19 cellular contexts compared by ENCODE assay signal in genomic region chr12:1310684-1311083, GRCh38.
"Had no signal": no experiment of that assay in that cellular context is flagged by ENCODE, and none has a peak within 500 bp of the region (broad histone marks: within the 10 kb centered on the region; RNA-seq: fewer than 3 reads in every experiment).

No MANE protein-coding gene starts in this region.

- H3K36me3 ChIP-seq: vagina had no signal

- H3K27ac Mint-ChIP-seq: activated naive CD8-positive, alpha-beta T cell treated with anti-CD3 and anti-CD28 coated beads for 36 hours; activated T-helper 1 cell treated with anti-CD3 and anti-CD28 coated beads, Interleukin-12 subunit alpha, Interleukin-12 subunit beta, Interleukin-2, Interleukin-4 antibody, amounts not matched to agents 30 ng/mL and 10 ng/mL and 1 ng/mL, durations not matched to agents 14 hours and 24 hours and 36 hours; brain; memory B cell; stimulated activated naive CD8-positive, alpha-beta T cell treated with anti-CD3 and anti-CD28 coated beads, Interleukin-15, amount 100 ng/mL, for 72 hours had no signal

- H3K9me3 ChIP-seq: vagina had no signal

- H3K4me1 Mint-ChIP-seq: activated naive CD8-positive, alpha-beta T cell treated with anti-CD3 and anti-CD28 coated beads for 36 hours; stimulated activated naive CD8-positive, alpha-beta T cell treated with anti-CD3 and anti-CD28 coated beads, Interleukin-15, amount 100 ng/mL, for 72 hours had no signal

- H3K27me3 ChIP-seq: vagina had no signal

- H3K4me3 Mint-ChIP-seq: activated naive CD8-positive, alpha-beta T cell treated with anti-CD3 and anti-CD28 coated beads for 36 hours; activated T-helper 1 cell treated with anti-CD3 and anti-CD28 coated beads, Interleukin-12 subunit alpha, Interleukin-12 subunit beta, Interleukin-2, Interleukin-4 antibody, amounts not matched to agents 30 ng/mL and 10 ng/mL and 1 ng/mL, durations not matched to agents 14 hours and 24 hours and 36 hours; brain; memory B cell; naive thymus-derived CD8-positive, alpha-beta T cell; stimulated activated naive CD8-positive, alpha-beta T cell treated with anti-CD3 and anti-CD28 coated beads, Interleukin-15, amount 100 ng/mL, for 72 hours had no signal

- ATAC-seq: activated CD4-positive, CD25-positive, alpha-beta regulatory T cell treated with anti-CD3 and anti-CD28 coated beads, Interleukin-2, amount 50 U/mL, for 24 hours; naive thymus-derived CD8-positive, alpha-beta T cell; stimulated activated naive CD8-positive, alpha-beta T cell treated with anti-CD3 and anti-CD28 coated beads, Interleukin-15, amount 100 ng/mL, for 72 hours had no signal

- H3K27me3 Mint-ChIP-seq: activated naive CD8-positive, alpha-beta T cell treated with anti-CD3 and anti-CD28 coated beads for 36 hours; brain; memory B cell; naive thymus-derived CD8-positive, alpha-beta T cell; stimulated activated naive CD8-positive, alpha-beta T cell treated with anti-CD3 and anti-CD28 coated beads, Interleukin-15, amount 100 ng/mL, for 72 hours had no signal

- FAIRE-seq: frontal cortex had no signal

- H3K27ac ChIP-seq: skin epidermis, vagina had no signal

- DNase-seq: activated CD4-positive, alpha-beta T cell treated with anti-CD3 and anti-CD28 coated beads, Interleukin-2, amount 50 U/mL, for 1 hour; activated CD8-positive, alpha-beta memory T cell treated with anti-CD3 and anti-CD28 coated beads, Interleukin-2, amount 50 U/mL, for 48 hours; activated naive CD8-positive, alpha-beta T cell treated with anti-CD3 and anti-CD28 coated beads for 36 hours; amygdala; cerebellar nuclear complex; effector CD4-positive, alpha-beta T cell; naive thymus-derived CD8-positive, alpha-beta T cell; nucleus accumbens; stimulated activated CD4-positive, alpha-beta T cell treated with anti-CD3 and anti-CD28 coated beads, Interleukin-15, amount 100 ng/mL, for 24 hours; stimulated activated CD4-positive, alpha-beta T cell treated with anti-CD3 and anti-CD28 coated beads, Interleukin-2, amount 100 ng/mL, for 48 hours; stimulated activated naive CD8-positive, alpha-beta T cell treated with anti-CD3 and anti-CD28 coated beads, Interleukin-15, amount 100 ng/mL, for 72 hours; trophoblast cell had no signal

- H3K4me1 ChIP-seq: vagina had no signal

- H3K4me3 ChIP-seq: skin epidermis, vagina had no signal
